In the genomic region with DNA sequence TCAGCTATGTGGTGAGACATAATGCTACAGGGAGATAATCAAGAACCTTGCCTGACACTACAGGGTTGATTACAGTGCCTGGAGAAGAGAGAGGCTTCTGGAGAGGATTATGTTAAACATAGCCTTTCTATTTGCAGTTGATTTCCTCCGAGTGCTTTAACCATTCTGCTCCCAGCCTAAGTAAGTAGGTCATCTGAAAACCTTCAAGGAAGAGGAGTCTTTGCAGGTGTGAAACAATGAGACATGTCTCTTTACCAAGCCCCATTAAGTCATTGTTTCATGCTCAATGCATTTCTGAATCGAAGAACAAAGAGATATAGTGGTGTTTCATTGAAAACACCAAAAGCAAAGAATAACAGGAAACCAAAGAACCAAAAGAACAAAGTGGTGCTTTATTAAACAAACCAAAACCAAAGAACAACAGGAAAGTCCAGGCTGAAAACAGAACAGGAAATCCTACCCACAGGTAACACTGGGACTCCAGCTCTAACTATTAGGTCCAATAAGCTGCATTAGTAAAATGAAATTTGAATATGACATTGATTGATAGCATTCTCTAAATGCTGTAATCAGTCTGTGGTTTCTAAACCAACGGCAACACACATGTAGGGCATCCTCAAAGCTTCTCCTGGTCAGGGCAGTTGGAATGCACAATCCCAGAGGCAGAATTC, we compare ENCODE assay signal across 8 cellular contexts.
DNase-seq lines count a peak whose midpoint lies in the region; ATAC-seq and TF ChIP-seq lines count a peak whose summit lies in the region.

No MANE protein-coding gene starts in this region.

- no peak overlapping the region for H3K4me3 Mint-ChIP-seq in CD4-positive, alpha-beta T cell
- no peak overlapping the region for H3K4me3 Mint-ChIP-seq in endodermal cell

- H3K27me3 Mint-ChIP-seq in CD4-positive, alpha-beta T cell: no peaks in the 10 kb centered on the region
- H3K27me3 Mint-ChIP-seq in endodermal cell (ENCODE audit: insufficient read depth): peaks cover 30% of the 10 kb centered on the region

- no peak for DNase-seq in CD4-positive, alpha-beta T cell
- peak; percentile 46 for DNase-seq in Jurkat, Clone E6-1 (ENCODE audit: low read depth, low spot score)
- DNase-seq in endodermal cell (no peak), KG1 (lab: John Stamatoyannopoulos, UW) (no peak), 8988T (no peak), left ventricle myocardium superior (no peak), GM19238 (ENCODE audit: insufficient read length, low spot score) (no peak)

- no peaks in the 10 kb centered on the region for H3K36me3 ChIP-seq in endodermal cell (ENCODE audit: control insufficient read depth, insufficient read depth, low read length)

- H3K36me3 Mint-ChIP-seq in CD4-positive, alpha-beta T cell (ENCODE audit: low read depth): no peaks in the 10 kb centered on the region
- no peaks in the 10 kb centered on the region for H3K36me3 Mint-ChIP-seq in endodermal cell (ENCODE audit: low read depth)

- H3K9me3 Mint-ChIP-seq in CD4-positive, alpha-beta T cell: no peaks in the 10 kb centered on the region
- H3K9me3 Mint-ChIP-seq in endodermal cell: no peaks in the 10 kb centered on the region

- peaks cover 16% of the 10 kb centered on the region for H3K4me1 Mint-ChIP-seq in CD4-positive, alpha-beta T cell (ENCODE audit: low read depth)
- H3K4me1 Mint-ChIP-seq in endodermal cell: peaks cover 53% of the 10 kb centered on the region

- WGBS in endodermal cell (ENCODE audit: insufficient coverage in 1 of 2, insufficient read length in 1 of 2), 2 experiments: 38 to 56% methylated on average over 2 to 3 of the region's 3 CpGs

- intact Hi-C loops in CD4-positive, alpha-beta T cell (cut with DNase I, micrococcal nuclease): no loop called here
- intact Hi-C loops in left ventricle myocardium superior (cut with micrococcal nuclease): no loop called here

- CTCF ChIA-PET in CD4-positive, alpha-beta T cell (lab: Charles Lee): no interaction called here

- H3K27ac ChIP-seq in CD4-positive, alpha-beta T cell (ENCODE audit: low read depth, low read length): no peak overlapping the region
- peak overlapping the region; percentile 8 for H3K27ac ChIP-seq in endodermal cell (ENCODE audit: low read depth, low read length)

- no peak overlapping the region for H3K9ac ChIP-seq in endodermal cell (ENCODE audit: extremely low read depth, low read length, poor library complexity, severe bottlenecking)

- H3K4me1 ChIP-seq in endodermal cell (ENCODE audit: control insufficient read depth, insufficient read depth, low read length): peaks cover 2% of the 10 kb centered on the region

- no peak overlapping the region for H3K4me3 ChIP-seq in Jurkat, Clone E6-1 (ENCODE audit: low read length)
- no peak overlapping the region for H3K4me3 ChIP-seq in endodermal cell (ENCODE audit: low read length)

- no peak for ATAC-seq in CD4-positive, alpha-beta T cell (ENCODE audit: poor library complexity)
- ATAC-seq in GM21423 (IDR thresholded peaks at IDR 0.05; ENCODE audit: unreplicated experiment): peak; percentile 80
- no peak for ATAC-seq in left ventricle myocardium superior

- peak overlapping the region; percentile 0 for H3K27ac Mint-ChIP-seq in CD4-positive, alpha-beta T cell
- H3K27ac Mint-ChIP-seq in endodermal cell: peak overlapping the region; percentile 85

- TF ChIP-seq CTCF in CD4-positive, alpha-beta T cell (IDR thresholded peaks at IDR 0.05): no peak
- TF ChIP-seq CTCF in endodermal cell (conservative IDR thresholded peaks at IDR 0.05): no peak

- POLR2A ChIA-PET in CD4-positive, alpha-beta T cell (lab: Charles Lee): no interaction called here

- H3K27me3 ChIP-seq in CD4-positive, alpha-beta T cell (ENCODE audit: control insufficient read depth, insufficient read depth, low read length): no peaks in the 10 kb centered on the region
- H3K27me3 ChIP-seq in endodermal cell (ENCODE audit: control insufficient read depth, insufficient read depth, low read length, poor library complexity, severe bottlenecking): peaks cover 4% of the 10 kb centered on the region

- no peaks in the 10 kb centered on the region for H3K9me3 ChIP-seq in CD4-positive, alpha-beta T cell (ENCODE audit: control insufficient read depth, low read length)
- no peaks in the 10 kb centered on the region for H3K9me3 ChIP-seq in endodermal cell (ENCODE audit: control insufficient read depth, low read length)
